In the genomic region with DNA sequence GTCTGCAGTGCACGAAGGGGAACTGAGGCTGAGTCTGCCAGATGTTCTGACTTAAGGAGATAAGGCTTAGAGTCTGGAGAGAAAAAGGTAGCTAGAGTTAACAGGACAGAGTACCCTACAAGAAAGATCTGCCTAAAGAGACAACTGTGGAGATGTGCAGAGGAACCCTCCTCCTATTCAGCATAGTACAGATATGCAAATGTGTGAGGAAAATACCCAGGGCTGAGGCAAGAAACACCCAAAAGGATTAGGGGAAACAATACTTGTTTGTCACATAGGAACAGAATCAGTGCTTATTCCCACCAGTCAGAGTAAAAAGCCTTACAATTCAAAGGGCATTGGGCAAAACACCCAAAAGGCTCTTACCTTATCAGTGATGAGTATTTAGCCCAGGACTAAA, we compare ENCODE assay signal across 25 cellular contexts.
"Had no signal": no experiment of that assay in that cellular context is flagged by ENCODE, and none has a peak within 500 bp of the region (broad histone marks: within the 10 kb centered on the region; RNA-seq: fewer than 3 reads in every experiment).

No MANE protein-coding gene starts in this region.

- DNase-seq: activated CD4-positive, alpha-beta T cell treated with anti-CD3 and anti-CD28 coated beads for 1 hour; activated CD8-positive, alpha-beta memory T cell treated with anti-CD3 and anti-CD28 coated beads for 24 hours; activated CD8-positive, alpha-beta memory T cell treated with anti-CD3 and anti-CD28 coated beads, Interleukin-2, amount 50 U/mL, for 48 hours; activated effector memory CD4-positive, alpha-beta T cell treated with Interleukin-2 at 50 U/mL for 16 hours; activated naive CD4-positive, alpha-beta T cell treated with anti-CD3 and anti-CD28 coated beads, Interleukin-2, amount 10 ng/mL, durations not matched to agents 7 days and 5 days; activated naive CD8-positive, alpha-beta T cell treated with anti-CD3 and anti-CD28 coated beads, Interleukin-2, amount 50 U/mL, for 24 hours; activated T-cell treated with anti-CD3 and anti-CD28 coated beads, Interleukin-2, amount 50 U/mL, for 48 hours; anterior cingulate cortex; caudate nucleus; foreskin fibroblast; left lung; mucosa of descending colon; naive B cell; pancreas; sigmoid colon; spleen; substantia nigra; tibial artery had no signal

- FAIRE-seq: keratinocyte, pancreas, urothelium cell line had no signal

- H2AFZ ChIP-seq: hepatocyte had no signal

- H3K4me3 Mint-ChIP-seq: activated naive CD4-positive, alpha-beta T cell treated with anti-CD3 and anti-CD28 coated beads, Interleukin-2, amount 10 ng/mL, durations not matched to agents 7 days and 5 days; activated naive CD8-positive, alpha-beta T cell treated with anti-CD3 and anti-CD28 coated beads, Interleukin-2, amount 50 U/mL, for 24 hours; brain; T-helper 1 cell treated with Interleukin-12 subunit alpha and Interleukin-12 subunit beta and Interleukin-4 antibody, amounts not matched to agents 30 μg/mL and 1 μg/mL, for 36 hours had no signal

- H3K79me2 ChIP-seq: hepatocyte had no signal

- H3K4me2 ChIP-seq: hepatocyte had no signal

- H3K27me3 Mint-ChIP-seq: activated naive CD4-positive, alpha-beta T cell treated with anti-CD3 and anti-CD28 coated beads, Interleukin-2, amount 10 ng/mL, durations not matched to agents 7 days and 5 days; activated naive CD8-positive, alpha-beta T cell treated with anti-CD3 and anti-CD28 coated beads, Interleukin-2, amount 50 U/mL, for 24 hours; brain; naive B cell had no signal

- H3K9me3 Mint-ChIP-seq: activated naive CD4-positive, alpha-beta T cell treated with anti-CD3 and anti-CD28 coated beads, Interleukin-2, amount 10 ng/mL, durations not matched to agents 7 days and 5 days; activated naive CD8-positive, alpha-beta T cell treated with anti-CD3 and anti-CD28 coated beads, Interleukin-2, amount 50 U/mL, for 24 hours had no signal

- H3K27me3 ChIP-seq: hepatocyte, left lung, neutrophil, pancreas, sigmoid colon, spleen, tibial artery had no signal

- H3K9me3 ChIP-seq: left lung, mucosa of descending colon, neutrophil, pancreas, sigmoid colon, tibial artery had no signal

- H3K27ac Mint-ChIP-seq: activated naive CD4-positive, alpha-beta T cell treated with anti-CD3 and anti-CD28 coated beads, Interleukin-2, amount 10 ng/mL, durations not matched to agents 7 days and 5 days; activated naive CD8-positive, alpha-beta T cell treated with anti-CD3 and anti-CD28 coated beads, Interleukin-2, amount 50 U/mL, for 24 hours; brain; T-helper 1 cell treated with Interleukin-12 subunit alpha and Interleukin-12 subunit beta and Interleukin-4 antibody, amounts not matched to agents 30 μg/mL and 1 μg/mL, for 36 hours had no signal

- H3K27ac ChIP-seq: epithelial cell of prostate, hepatocyte, left lung, neutrophil, pancreas, sigmoid colon, spleen, tibial artery had no signal

- H3K4me1 ChIP-seq: left lung, pancreas, sigmoid colon, tibial artery had no signal

- H3K4me3 ChIP-seq: hepatocyte, left lung, mucosa of descending colon, pancreas, sigmoid colon, spleen, tibial artery had no signal

- ATAC-seq: activated naive CD8-positive, alpha-beta T cell treated with anti-CD3 and anti-CD28 coated beads, Interleukin-2, amount 50 U/mL, for 24 hours; left lung; mucosa of descending colon; pancreas had no signal
